8 cellular contexts compared by ENCODE assay signal in genomic region chr4:158670975-158671664, GRCh38. TPM values are rescaled to one million over a fixed set of nuclear protein-coding genes. Genes with fewer than 3 reads are reported as not detected.
DNase-seq lines count a peak whose midpoint lies in the region; ATAC-seq and TF ChIP-seq lines count a peak whose summit lies in the region.

No MANE protein-coding gene starts in this region.

- H3K9ac ChIP-seq in PC-3 (ENCODE audit: low read length) (peak overlapping the region; percentile 88), subcutaneous abdominal adipose tissue (ENCODE audit: low read length in 5 of 5) (peak overlapping the region; percentile 57 to 99 (median 93))

- H3K79me2 ChIP-seq in PC-3 (ENCODE audit: low read length): peaks cover 60% of the 10 kb centered on the region

- H3F3A ChIP-seq in PC-3 (ENCODE audit: low read length, unreplicated experiment): no peaks in the 10 kb centered on the region

- H3K27me3 Mint-ChIP-seq in neural crest cell (ENCODE audit: low read depth): no peaks in the 10 kb centered on the region

- BruUV-seq in PC-3 (replicated peaks; lab: Mats Ljungman, UMichigan): no TSS peak

- H3K36me3 Mint-ChIP-seq in neural crest cell (ENCODE audit: low read depth): peaks cover 10% of the 10 kb centered on the region

- H3K9me2 ChIP-seq in PC-3 (replicated peaks; ENCODE audit: low read length): no peaks in the 10 kb centered on the region

- peak; percentile 72 for DNase-seq in D341Med (ENCODE audit: low spot score)
- DNase-seq in GM20000 (ENCODE audit: low spot score): peak; percentile 72
- peak; percentile 74 for DNase-seq in HT-29 (ENCODE audit: low spot score)
- DNase-seq in PC-3: peak; percentile 61
- peak; percentile 82 for DNase-seq in activated effector memory CD4-positive, alpha-beta T cell treated with anti-CD3 and anti-CD28 coated beads, Interleukin-2, amount 50 U/mL, for 16 hours
- peak; percentile 71 to 88 for DNase-seq in foreskin fibroblast
- peak; percentile 39 for DNase-seq in neural crest cell (ENCODE audit: low read depth, low spot score)

- CTCF ChIA-PET in PC-3 (lab: Charles Lee): no interaction called here

- peaks cover 5% of the 10 kb centered on the region; the same call in 1 of the 2 replicates for H4K20me1 ChIP-seq in PC-3 (ENCODE audit: low read length)

- TF ChIP-seq CTCF in GM20000 (IDR thresholded peaks at IDR 0.05; ENCODE audit: extremely low read depth, missing control alignments): no peak
- no peak for TF ChIP-seq CTCF in PC-3 (conservative IDR thresholded peaks at IDR 0.05; ENCODE audit: low read depth, low read length)
- no peak for TF ChIP-seq CTCF in foreskin fibroblast (IDR thresholded peaks at IDR 0.05; ENCODE audit: low read depth, low read length)
- no peak for TF ChIP-seq CTCF in neural crest cell (conservative IDR thresholded peaks at IDR 0.05)

- H3K4me1 Mint-ChIP-seq in neural crest cell: peaks cover 34% of the 10 kb centered on the region

- H3K9me3 ChIP-seq in PC-3 (ENCODE audit: low read length) (no peaks in the 10 kb centered on the region), subcutaneous abdominal adipose tissue (ENCODE audit: control insufficient read depth in 5 of 5, low read length in 5 of 5) (no peaks in the 10 kb centered on the region)

- H3K4me1 ChIP-seq in PC-3 (ENCODE audit: insufficient read depth, low read length): peaks cover 12% of the 10 kb centered on the region
- H3K4me1 ChIP-seq in subcutaneous abdominal adipose tissue (ENCODE audit: control insufficient read depth in 5 of 5, insufficient read depth in 5 of 5, low read length in 5 of 5): peaks cover 8 to 33% (median 26%) of the 10 kb centered on the region in 5 donors

- peaks cover 2% of the 10 kb centered on the region for H3K36me3 ChIP-seq in PC-3 (ENCODE audit: low read depth, low read length)
- H3K36me3 ChIP-seq in subcutaneous abdominal adipose tissue (ENCODE audit: control insufficient read depth in 5 of 5, insufficient read depth in 5 of 5, low read length in 5 of 5): no peaks in the 10 kb centered on the region

- peak overlapping the region; percentile 83 for H2AFZ ChIP-seq in PC-3 (ENCODE audit: low read length)

- peak; percentile 16 for ATAC-seq in PC-3

- peak overlapping the region; percentile 45 for H3K27ac ChIP-seq in PC-3 (ENCODE audit: low read length)
- peak overlapping the region; percentile 99 for H3K27ac ChIP-seq in subcutaneous abdominal adipose tissue (ENCODE audit: low read depth, low read length)

- H3K4me3 Mint-ChIP-seq in neural crest cell: peak overlapping the region; percentile 97

- H3K27me3 ChIP-seq in PC-3 (ENCODE audit: low read length) (no peaks in the 10 kb centered on the region), subcutaneous abdominal adipose tissue (ENCODE audit: control insufficient read depth in 5 of 5, insufficient read depth in 4 of 5, low read length in 5 of 5) (peaks cover 0 to 2% (median 0%) of the 10 kb centered on the region in 5 donors)

- peak overlapping the region; percentile 89 for H3K4me2 ChIP-seq in PC-3 (ENCODE audit: low read length)

- intact Hi-C loops in PC-3 (cut with micrococcal nuclease): no loop called here

- H3K27ac Mint-ChIP-seq in neural crest cell (ENCODE audit: unreplicated experiment): peak overlapping the region; percentile 99

- H3K9me3 Mint-ChIP-seq in neural crest cell: no peaks in the 10 kb centered on the region

- H3K4me3 ChIP-seq in PC-3 (ENCODE audit: low read length) (peak overlapping the region; percentile 76), foreskin fibroblast (ENCODE audit: low read depth in 1 of 2, low read length in 2 of 2) (peak overlapping the region; percentile 85 to 89), subcutaneous abdominal adipose tissue (ENCODE audit: low read depth in 1 of 5, low read length in 5 of 5) (peak overlapping the region; percentile 73 to 98 (median 87))

- POLR2A ChIA-PET in PC-3 (lab: Charles Lee; ENCODE audit: unreplicated experiment): interaction anchor here (0.7 kb wide), 1 partner anchor 156 kb away, joined by 7 read pairs; no protein-coding TSS in a partner anchor

RNA-seq across cellular contexts. Expression of gene C4orf46, which starts 0.6 kb away (rescaled TPM):
- 2.3 and 3.3 TPM in 2 replicates for total RNA-seq in HT-29 (2014; rRNA removed; shearing (Covaris generic))
- 10.9 and 13.1 TPM in 2 replicates for total RNA-seq in PC-3 (2014; rRNA removed)
- total RNA-seq in neural crest cell: 28.4 and 30.1 TPM in 2 replicates

RNA-seq across cellular contexts. Expression of gene ETFDH, which starts 1.0 kb away (rescaled TPM):
- 4.8 and 5.3 TPM in 2 replicates for total RNA-seq in HT-29 (2014; rRNA removed; shearing (Covaris generic))
- total RNA-seq in PC-3 (2014; rRNA removed) (22.4 and 23.8 TPM in 2 replicates), neural crest cell (15.8 and 17.5 TPM in 2 replicates)

RNA-seq across cellular contexts. Expression of gene PPID, which starts 52.1 kb away (rescaled TPM):
- 10.5 and 10.6 TPM in 2 replicates for total RNA-seq in HT-29 (2014; rRNA removed; shearing (Covaris generic))
- total RNA-seq in PC-3 (2014; rRNA removed) (34.4 and 43.3 TPM in 2 replicates), neural crest cell (38.5 and 40.2 TPM in 2 replicates)

Comparison
In these comparisons a context has a peak if more than half of its experiments do, and no peak if none do; other contexts are left out.
1. Peak in every context shown above with its lines: DNase-seq, ATAC-seq, H3K4me3 ChIP-seq and H3K27ac ChIP-seq.